32 cellular contexts compared by ENCODE assay signal in the genomic region with DNA sequence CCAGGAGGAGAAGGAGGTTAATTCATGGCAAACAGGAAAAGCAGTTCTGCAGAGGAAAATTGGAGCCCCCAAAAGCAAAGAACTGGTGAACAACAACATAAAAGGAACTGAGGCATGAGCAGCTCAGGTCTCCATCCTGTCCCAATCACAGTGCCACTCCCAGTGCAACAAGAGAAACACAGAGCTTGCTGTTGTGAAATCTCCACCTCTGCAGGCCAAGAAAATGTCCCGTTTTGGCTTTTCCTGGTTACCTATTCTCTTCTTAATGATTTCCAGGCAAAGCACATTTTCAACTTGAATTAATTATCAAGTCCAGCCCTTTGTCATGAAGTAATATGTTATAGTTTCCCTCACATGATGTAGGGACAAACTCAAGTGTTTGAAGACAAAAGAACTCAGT. TPM values are rescaled to one million over a fixed set of nuclear protein-coding genes. Genes with fewer than 3 reads are reported as not detected.
DNase-seq lines count a peak whose midpoint lies in the region; ATAC-seq, FAIRE-seq and TF ChIP-seq lines count a peak whose summit lies in the region.
"Had no signal": no experiment of that assay in that cellular context is flagged by ENCODE, and none has a peak within 500 bp of the region (broad histone marks: within the 10 kb centered on the region; RNA-seq: fewer than 3 reads in every experiment).

No MANE protein-coding gene starts in this region.

- H3K36me3 ChIP-seq in bronchial epithelial cell (ENCODE audit: control insufficient read depth, insufficient read depth, low read length), result no peaks in the 10 kb centered on the region
- no peaks in the 10 kb centered on the region for H3K36me3 ChIP-seq in esophagus muscularis mucosa
- H3K36me3 ChIP-seq in upper lobe of right lung, result no peaks in the 10 kb centered on the region
- H3K36me3 ChIP-seq: ovary, SJCRH30, thyroid gland had no signal

- FAIRE-seq in bronchial epithelial cell (lab: Jason Lieb, UNC), result no peak
- FAIRE-seq: G401.6 had no signal

- H3K27me3 ChIP-seq in bronchial epithelial cell (ENCODE audit: control insufficient read depth, insufficient read depth, low read length) (no peaks in the 10 kb centered on the region), esophagus muscularis mucosa (no peaks in the 10 kb centered on the region), upper lobe of right lung (no peaks in the 10 kb centered on the region)
- H3K27me3 ChIP-seq: ovary, SJCRH30, thyroid gland had no signal

- WGBS in esophagus muscularis mucosa, result 82% methylated on average over 1 of the region's 1 CpG

- no peaks in the 10 kb centered on the region for H3K9me3 ChIP-seq in esophagus muscularis mucosa
- no peaks in the 10 kb centered on the region for H3K9me3 ChIP-seq in upper lobe of right lung
- H3K9me3 ChIP-seq: Caco-2, ovary, SJCRH30, thyroid gland had no signal

- TF ChIP-seq POLR2A in esophagus muscularis mucosa (IDR thresholded peaks at IDR 0.05; ENCODE audit: low read depth), result no peak

- H3K4me1 ChIP-seq in esophagus muscularis mucosa, result peaks cover 0 to 40% (median 31%) of the 10 kb centered on the region in 4 donors
- peaks cover 4% of the 10 kb centered on the region for H3K4me1 ChIP-seq in upper lobe of right lung
- H3K4me1 ChIP-seq: Caco-2, SJCRH30, thyroid gland had no signal

- no peaks in the 10 kb centered on the region for H3K4me1 Mint-ChIP-seq in nephron progenitor cell

- no peak for TF ChIP-seq EP300 in esophagus muscularis mucosa (IDR thresholded peaks at IDR 0.05)

- peak overlapping the region; percentile 80 for H3K27ac Mint-ChIP-seq in nephron progenitor cell
- H3K27ac Mint-ChIP-seq: activated CD4-positive, alpha-beta T cell treated with anti-CD3 and anti-CD28 coated beads, Interleukin-2, amount 10 ng/mL, durations not matched to agents 7 days and 5 days; activated naive CD8-positive, alpha-beta T cell treated with anti-CD3 and anti-CD28 coated beads for 36 hours had no signal

- peak; percentile 64 for ATAC-seq in upper lobe of right lung

- DNase-seq in bronchial epithelial cell (ENCODE audit: low read depth) (peak; percentile 31), esophagus muscularis mucosa (ENCODE audit: extremely low spot score) (peak; percentile 85), nephron progenitor cell (no peak), upper lobe of right lung (no peak), NCI-H226 (no peak), NCI-H187 treated with DMSO at 0.1 percent for 48 hours (lab: John Stamatoyannopoulos, UW) (no peak)
- DNase-seq in activated CD4-positive, alpha-beta T cell treated with anti-CD3 and anti-CD28 coated beads for 4 hours, result no peak
- DNase-seq: activated CD4-positive, alpha-beta T cell treated with anti-CD3 and anti-CD28 coated beads, Interleukin-2, amount 10 ng/mL, durations not matched to agents 7 days and 5 days; activated effector memory CD4-positive, alpha-beta T cell treated with anti-CD3 and anti-CD28 coated beads, Interleukin-2, amount 50 U/mL, for 16 hours; activated naive CD8-positive, alpha-beta T cell treated with anti-CD3 and anti-CD28 coated beads for 36 hours; Caco-2; caudate nucleus; cortex of kidney; effector memory CD4-positive, alpha-beta T cell; erythroblast; foreskin melanocyte; Kasumi-1; NCI-H146; NCI-H2107; NCI-H446 treated with DMSO at 0.1 percent for 48 hours; NCI-H774; retina; SJCRH30; stimulated activated CD4-positive, alpha-beta T cell treated with anti-CD3 and anti-CD28 coated beads, Interleukin-1b, Interleukin-23, amount 100 ng/mL, for 48 hours; stimulated activated naive CD4-positive, alpha-beta T cell treated with Interleukin-2 at 50 U/mL for 16 hours; T1000; thyroid gland had no signal

- peaks cover 6% of the 10 kb centered on the region for H3K27me3 Mint-ChIP-seq in nephron progenitor cell (ENCODE audit: low read depth, poor library complexity)
- H3K27me3 Mint-ChIP-seq: activated CD4-positive, alpha-beta T cell treated with anti-CD3 and anti-CD28 coated beads, Interleukin-2, amount 10 ng/mL, durations not matched to agents 7 days and 5 days; activated naive CD8-positive, alpha-beta T cell treated with anti-CD3 and anti-CD28 coated beads for 36 hours had no signal

- TF ChIP-seq CTCF in bronchial epithelial cell (IDR thresholded peaks at IDR 0.05; ENCODE audit: insufficient read depth, low read length, severe bottlenecking) (no peak), esophagus muscularis mucosa (IDR thresholded peaks at IDR 0.05) (no peak), nephron progenitor cell (IDR thresholded peaks at IDR 0.05) (no peak), upper lobe of right lung (IDR thresholded peaks at IDR 0.05) (no peak)

- H3K9me3 Mint-ChIP-seq in nephron progenitor cell, result peaks cover 4% of the 10 kb centered on the region

- peak overlapping the region; percentile 57 to 75 (median 66) for H3K27ac ChIP-seq in esophagus muscularis mucosa (replicated peaks in 1 of 4)
- peak overlapping the region; percentile 21 for H3K27ac ChIP-seq in upper lobe of right lung
- H3K27ac ChIP-seq: SJCRH30 had no signal

- intact Hi-C loops in esophagus muscularis mucosa (cut with DNase I) (no loop called here), upper lobe of right lung (cut with DNase I) (no loop called here)

- no peak overlapping the region for H3K4me3 ChIP-seq in bronchial epithelial cell (ENCODE audit: low read depth, low read length)
- H3K4me3 ChIP-seq in esophagus muscularis mucosa, result peak overlapping the region in 3 of 4 donors; percentile 11 to 46 (median 32)
- H3K4me3 ChIP-seq in upper lobe of right lung, result peak overlapping the region; percentile 25
- H3K4me3 ChIP-seq: ovary, SJCRH30, thyroid gland had no signal

- no peak overlapping the region for H3K4me3 Mint-ChIP-seq in nephron progenitor cell
- H3K4me3 Mint-ChIP-seq: activated CD4-positive, alpha-beta T cell treated with anti-CD3 and anti-CD28 coated beads, Interleukin-2, amount 10 ng/mL, durations not matched to agents 7 days and 5 days; activated naive CD8-positive, alpha-beta T cell treated with anti-CD3 and anti-CD28 coated beads for 36 hours had no signal

- peaks cover 11% of the 10 kb centered on the region for H3K36me3 Mint-ChIP-seq in nephron progenitor cell (ENCODE audit: low read depth)

RNA-seq across cellular contexts. Expression of a gene that starts 0.8 kb away (rescaled TPM):
- total RNA-seq in bronchial epithelial cell (not detected in 2 replicates), esophagus muscularis mucosa (10 to 100 TPM; 15.7 to 41.9 (median 26.0) TPM), upper lobe of right lung (15.1 TPM)
- total RNA-seq: activated CD4-positive, alpha-beta T cell treated with anti-CD3 and anti-CD28 coated beads, Interleukin-2, amount 10 ng/mL, durations not matched to agents 7 days and 5 days; activated naive CD8-positive, alpha-beta T cell treated with anti-CD3 and anti-CD28 coated beads for 36 hours; astrocyte; Caco-2; kidney epithelial cell; SJCRH30 had no signal

RNA-seq across cellular contexts. Expression of a gene that starts 41.1 kb away (rescaled TPM):
- total RNA-seq in bronchial epithelial cell, result 5.5 and 5.8 TPM in 2 replicates
- 10 to 100 TPM; 23.0 to 59.7 (median 45.0) TPM for total RNA-seq in esophagus muscularis mucosa
- total RNA-seq in upper lobe of right lung, result 15.5 TPM
- total RNA-seq: activated CD4-positive, alpha-beta T cell treated with anti-CD3 and anti-CD28 coated beads, Interleukin-2, amount 10 ng/mL, durations not matched to agents 7 days and 5 days; activated CD8-positive, alpha-beta memory T cell treated with anti-CD3 and anti-CD28 coated beads for 36 hours; activated naive CD8-positive, alpha-beta T cell treated with anti-CD3 and anti-CD28 coated beads for 36 hours had no signal

Comparison
In these comparisons a context has a peak if more than half of its experiments do, and no peak if none do; other contexts are left out.
1. DNase-seq: peak in bronchial epithelial cell (single experiment) and esophagus muscularis mucosa (single experiment); none in nephron progenitor cell (single experiment), upper lobe of right lung (single experiment), activated CD4-positive, alpha-beta T cell treated with anti-CD3 and anti-CD28 coated beads for 4 hours (0 of 2), NCI-H226 (single experiment) and NCI-H187 treated with DMSO at 0.1 percent for 48 hours (single experiment).
2. RNA of a gene that starts 0.8 kb away (total RNA-seq): 15.7 to 41.9 TPM in esophagus muscularis mucosa and 15.1 TPM in upper lobe of right lung (single experiment); not detected in bronchial epithelial cell; every median in the first group is over 10 times any median in the second.